Comparison of ENCODE assay signal across 9 cellular contexts in genomic region chr12:68180792-68181744, GRCh38. TPM values are rescaled to one million over a fixed set of nuclear protein-coding genes. Genes with fewer than 3 reads are reported as not detected.
DNase-seq lines count a peak whose midpoint lies in the region; ATAC-seq, FAIRE-seq and TF ChIP-seq lines count a peak whose summit lies in the region.
"Had no signal": no experiment of that assay in that cellular context is flagged by ENCODE, and none has a peak within 500 bp of the region (broad histone marks: within the 10 kb centered on the region; RNA-seq: fewer than 3 reads in every experiment).

No MANE protein-coding gene starts in this region.

- H3K36me3 ChIP-seq in kidney (ENCODE audit: control insufficient read depth in 1 of 2, insufficient read depth in 2 of 2, low read length in 2 of 2) = no peaks in the 10 kb centered on the region
- H3K36me3 ChIP-seq: lower lobe of right lung had no signal

- intact Hi-C loops in kidney (cut with DNase I) = no loop called here

- no peak for TF ChIP-seq CTCF in kidney (IDR thresholded peaks at IDR 0.05; ENCODE audit: borderline replicate concordance, extremely low read depth, insufficient read depth)

- no peak for FAIRE-seq in kidney (lab: Jason Lieb, UNC)

- H3K36me3 Mint-ChIP-seq in activated naive CD4-positive, alpha-beta T cell treated with anti-CD3 and anti-CD28 coated beads, Interleukin-2, amount 10 ng/mL, durations not matched to agents 7 days and 5 days = peaks cover 11% of the 10 kb centered on the region

- no peaks in the 10 kb centered on the region for H3K9me3 ChIP-seq in kidney (ENCODE audit: control insufficient read depth in 1 of 2, low read length in 2 of 2)
- H3K9me3 ChIP-seq: lower lobe of right lung had no signal

- peak; percentile 56 for ATAC-seq in HG03565 (IDR thresholded peaks at IDR 0.05; ENCODE audit: unreplicated experiment)
- no peak for ATAC-seq in HG03520 (IDR thresholded peaks at IDR 0.05; ENCODE audit: unreplicated experiment)

- no peak overlapping the region for H3K9ac ChIP-seq in kidney (ENCODE audit: low read length in 2 of 2)

- no peak overlapping the region for H3K4me3 ChIP-seq in kidney (ENCODE audit: low read length in 2 of 2)
- H3K4me3 ChIP-seq: lower lobe of right lung had no signal

- H3K27me3 Mint-ChIP-seq in activated naive CD4-positive, alpha-beta T cell treated with anti-CD3 and anti-CD28 coated beads, Interleukin-2, amount 10 ng/mL, durations not matched to agents 7 days and 5 days = peaks cover under 1% of the 10 kb centered on the region

- peak overlapping the region; percentile 22 for H3K4me3 Mint-ChIP-seq in activated naive CD4-positive, alpha-beta T cell treated with anti-CD3 and anti-CD28 coated beads, Interleukin-2, amount 10 ng/mL, durations not matched to agents 7 days and 5 days

- H3K27ac ChIP-seq in kidney (ENCODE audit: low read depth in 2 of 2, low read length in 2 of 2) = no peak overlapping the region
- H3K27ac ChIP-seq: lower lobe of right lung had no signal

- H3K4me1 ChIP-seq in kidney (ENCODE audit: control insufficient read depth in 1 of 2, insufficient read depth in 1 of 2, low read depth in 1 of 2, low read length in 2 of 2) = no peaks in the 10 kb centered on the region
- H3K4me1 ChIP-seq: lower lobe of right lung had no signal

- H3K4me1 Mint-ChIP-seq in activated naive CD4-positive, alpha-beta T cell treated with anti-CD3 and anti-CD28 coated beads, Interleukin-2, amount 10 ng/mL, durations not matched to agents 7 days and 5 days = peaks cover 58% of the 10 kb centered on the region

- H3K9me3 Mint-ChIP-seq in activated naive CD4-positive, alpha-beta T cell treated with anti-CD3 and anti-CD28 coated beads, Interleukin-2, amount 10 ng/mL, durations not matched to agents 7 days and 5 days = peaks cover 5% of the 10 kb centered on the region

- peak overlapping the region; percentile 87 for H3K27ac Mint-ChIP-seq in activated naive CD4-positive, alpha-beta T cell treated with anti-CD3 and anti-CD28 coated beads, Interleukin-2, amount 10 ng/mL, durations not matched to agents 7 days and 5 days

- peak; percentile 71 for DNase-seq in activated CD8-positive, alpha-beta memory T cell treated with anti-CD3 and anti-CD28 coated beads for 24 hours
- DNase-seq in activated CD8-positive, alpha-beta memory T cell treated with anti-CD3 and anti-CD28 coated beads, Interleukin-2, amount 50 U/mL, for 48 hours = no peak
- peak; percentile 76 for DNase-seq in activated naive CD4-positive, alpha-beta T cell treated with anti-CD3 and anti-CD28 coated beads, Interleukin-2, amount 10 ng/mL, durations not matched to agents 7 days and 5 days
- peak; percentile 33 for DNase-seq in stimulated activated CD4-positive, alpha-beta T cell treated with anti-CD3 and anti-CD28 coated beads, Interleukin-4, amount 100 ng/mL, for 24 hours
- DNase-seq in kidney = no peak
- no peak for DNase-seq in SHP77 treated with DMSO at 0.1 percent for 48 hours (lab: John Stamatoyannopoulos, UW)
- DNase-seq: lower lobe of right lung had no signal

- CTCF ChIA-PET in activated naive CD4-positive, alpha-beta T cell treated with anti-CD3 and anti-CD28 coated beads, Interleukin-2, amount 10 ng/mL, durations not matched to agents 7 days and 5 days (lab: Charles Lee) = interaction anchor here (0.9 to 1.5 kb wide), 8 partner anchors 16 to 178 kb away, joined by 3 to 6 read pairs (median 4); no protein-coding TSS in a partner anchor

RNA-seq across cellular contexts. Expression of gene IFNG, which starts 21.5 kb away (rescaled TPM):
- not detected for total RNA-seq in kidney
- not detected for polyA plus RNA-seq in kidney (ENCODE audit: insufficient read depth, low read depth, low replicate concordance)
- total RNA-seq: lower lobe of right lung had no signal

RNA-seq across cellular contexts. Expression of gene IL26, which starts 44.5 kb away (rescaled TPM):
- total RNA-seq in kidney = not detected
- not detected for polyA plus RNA-seq in kidney (ENCODE audit: insufficient read depth, low read depth, low replicate concordance)
- total RNA-seq: lower lobe of right lung had no signal

Comparison
In these comparisons a context has a peak if more than half of its experiments do, and no peak if none do; other contexts are left out.
1. DNase-seq: peak in activated CD8-positive, alpha-beta memory T cell treated with anti-CD3 and anti-CD28 coated beads for 24 hours (single experiment), activated naive CD4-positive, alpha-beta T cell treated with anti-CD3 and anti-CD28 coated beads, Interleukin-2, amount 10 ng/mL, durations not matched to agents 7 days and 5 days (single experiment) and stimulated activated CD4-positive, alpha-beta T cell treated with anti-CD3 and anti-CD28 coated beads, Interleukin-4, amount 100 ng/mL, for 24 hours (single experiment); none in activated CD8-positive, alpha-beta memory T cell treated with anti-CD3 and anti-CD28 coated beads, Interleukin-2, amount 50 U/mL, for 48 hours (single experiment), kidney (single experiment) and SHP77 treated with DMSO at 0.1 percent for 48 hours (single experiment).